17 cellular contexts compared by ENCODE assay signal in genomic region chr4:84547211-84547610, GRCh38. TPM values are rescaled to one million over a fixed set of nuclear protein-coding genes. Genes with fewer than 3 reads are reported as not detected.
A peak's percentile ranks its signal among the peaks of the same experiment; 100 is the strongest.
DNase-seq lines count a peak whose midpoint lies in the region; ATAC-seq, FAIRE-seq and TF ChIP-seq lines count a peak whose summit lies in the region.
"Had no signal": no experiment of that assay in that cellular context is flagged by ENCODE, and none has a peak within 500 bp of the region (broad histone marks: within the 10 kb centered on the region; RNA-seq: fewer than 3 reads in every experiment).

No MANE protein-coding gene starts in this region.

- H3K4me1 ChIP-seq in K562 (replicated peaks in 1 of 2; ENCODE audit: control insufficient read depth in 2 of 2, insufficient read depth in 2 of 2, low read length in 2 of 2), result no peaks in the 10 kb centered on the region
- no peaks in the 10 kb centered on the region for H3K4me1 ChIP-seq in transverse colon

- no peaks in the 10 kb centered on the region for H3K9me3 ChIP-seq in K562 (replicated peaks; ENCODE audit: control insufficient read depth, insufficient read depth, low read depth, low read length)
- no peaks in the 10 kb centered on the region for H3K9me3 ChIP-seq in transverse colon

- H2AFZ ChIP-seq in K562 (ENCODE audit: low read depth, low read length), result no peak overlapping the region

- in situ Hi-C loops in K562 (cut with MboI), result no loop called here
- in situ Hi-C loops in transverse colon (cut with MboI; ENCODE audit: low pct_ligation_motif_present in 1 of 4, low pct_unique_long_range_greater_than_20kb in 1 of 4, low sequenced_read_pairs in 3 of 4), result no loop called here

- TF ChIP-seq CTCF in K562 (IDR thresholded peaks at IDR 0.05 in 2 of 3, conservative IDR thresholded peaks at IDR 0.05 in 1 of 3; ENCODE audit: insufficient read depth in 2 of 3, low read depth in 1 of 3, low read length in 3 of 3) (no peak), fibroblast of villous mesenchyme (IDR thresholded peaks at IDR 0.05; ENCODE audit: insufficient read depth, low read depth, low read length) (no peak), transverse colon (IDR thresholded peaks at IDR 0.05) (no peak)

- no peak overlapping the region for H3K4me3 Mint-ChIP-seq in activated T-cell treated with anti-CD3 and anti-CD28 coated beads, Interleukin-2, amount 50 U/mL, for 4 hours

- WGBS in K562 (ENCODE audit: insufficient coverage, low coverage, missing lambda C conversion rate), result 0% methylated on average over 3 of the region's 3 CpGs
- 74% methylated on average over 3 of the region's 3 CpGs; no CpG with 5 or more reads in 1 of the 2 donors for WGBS in transverse colon (ENCODE audit: low coverage in 1 of 2), 2 donors

- H4K20me1 ChIP-seq in K562 (replicated peaks; ENCODE audit: control insufficient read depth, insufficient read depth, low read length), result no peaks in the 10 kb centered on the region

- no peaks in the 10 kb centered on the region for H3K4me1 Mint-ChIP-seq in activated T-cell treated with anti-CD3 and anti-CD28 coated beads, Interleukin-2, amount 50 U/mL, for 4 hours (ENCODE audit: low read depth)

- H3K27me3 ChIP-seq in K562 (ENCODE audit: control insufficient read depth in 2 of 2, insufficient read depth in 2 of 2, low read length in 2 of 2) (no peaks in the 10 kb centered on the region), transverse colon (no peaks in the 10 kb centered on the region)

- no peak overlapping the region for H3K4me2 ChIP-seq in K562 (ENCODE audit: insufficient read depth, low read length)

- POLR2A ChIA-PET in K562 (lab: Yijun Ruan, JAX), result no interaction called here

- no peak for TF ChIP-seq POLR2A in K562 (conservative IDR thresholded peaks at IDR 0.05)
- TF ChIP-seq POLR2A in transverse colon (IDR thresholded peaks at IDR 0.05), result no peak

- no peaks in the 10 kb centered on the region for H3K9me3 Mint-ChIP-seq in activated T-cell treated with anti-CD3 and anti-CD28 coated beads, Interleukin-2, amount 50 U/mL, for 4 hours

- no peak overlapping the region for H3K27ac ChIP-seq in K562 (ENCODE audit: extremely low read depth, low read depth, low read length)
- no peak overlapping the region for H3K27ac ChIP-seq in transverse colon

- H3K9ac ChIP-seq in K562 (ENCODE audit: insufficient read depth in 1 of 2, low read depth in 2 of 2, low read length in 2 of 2), result no peak overlapping the region

- H3K9me1 ChIP-seq in K562 (ENCODE audit: control insufficient read depth, insufficient read depth, low read length), result no peaks in the 10 kb centered on the region

- peak; percentile 3 for DNase-seq in GF-D8 (lab: John Stamatoyannopoulos, UW)
- peak; percentile 19 for DNase-seq in MV-4-11 (lab: John Stamatoyannopoulos, UW)
- no peak for DNase-seq in K562 (ENCODE audit: extremely low read depth in 1 of 4, low spot score in 3 of 4)
- DNase-seq in fibroblast of villous mesenchyme (ENCODE audit: low read depth), result peak; percentile 32
- DNase-seq in NK-92 treated with Interleukin-12 subunit alpha and Interleukin-12 subunit beta, amount 100 ng/mL, for 24 hours (lab: John Stamatoyannopoulos, UW), result no peak
- DNase-seq in activated T-cell treated with anti-CD3 and anti-CD28 coated beads, Interleukin-2, amount 50 U/mL, for 4 hours, result no peak
- DNase-seq in transverse colon, result no peak
- DNase-seq: Calu3, DND-41, H7, Karpas-422, NCI-H1436 treated with DMSO at 0.1 percent for 48 hours, NCI-H2081 treated with DMSO at 0.1 percent for 48 hours, NCI-H524 treated with DMSO at 0.1 percent for 48 hours had no signal

- CTCF ChIA-PET in K562 (lab: Yijun Ruan, JAX; ENCODE audit: low intra/inter-chr PET ratio), result no interaction called here

- TF ChIP-seq RAD21 in K562 (CRISPR knock-in tag; conservative IDR thresholded peaks at IDR 0.05 in 1 of 2, IDR thresholded peaks at IDR 0.05 in 1 of 2), result no peak

- no peak for ATAC-seq in K562
- ATAC-seq in HG02870 (IDR thresholded peaks at IDR 0.05; ENCODE audit: unreplicated experiment), result no peak
- no peak for ATAC-seq in activated T-cell treated with anti-CD3 and anti-CD28 coated beads, Interleukin-2, amount 50 U/mL, for 4 hours
- ATAC-seq: Right ventricle myocardium inferior, SK-N-SH treated with all-trans-retinoic acid at 6 μM for 48 hours had no signal

- no peaks in the 10 kb centered on the region for H3K36me3 Mint-ChIP-seq in activated T-cell treated with anti-CD3 and anti-CD28 coated beads, Interleukin-2, amount 50 U/mL, for 4 hours (ENCODE audit: insufficient read depth)

- no peak for TF ChIP-seq EP300 in K562 (IDR thresholded peaks at IDR 0.05; ENCODE audit: low read length)
- no peak for TF ChIP-seq EP300 in transverse colon (IDR thresholded peaks at IDR 0.05; ENCODE audit: low read depth)

- intact Hi-C loops in K562 (cut with micrococcal nuclease), result no loop called here
- intact Hi-C loops in transverse colon (cut with DNase I; ENCODE audit: low total_unique reads), result no loop called here

- BruUV-seq in K562 (replicated peaks; lab: Mats Ljungman, UMichigan), result no TSS peak

- H3K4me3 ChIP-seq in K562 (no peak overlapping the region), fibroblast of villous mesenchyme (ENCODE audit: low read depth, low read length) (no peak overlapping the region), transverse colon (no peak overlapping the region)

- peaks cover 14% of the 10 kb centered on the region for H3K27me3 Mint-ChIP-seq in activated T-cell treated with anti-CD3 and anti-CD28 coated beads, Interleukin-2, amount 50 U/mL, for 4 hours (ENCODE audit: low read depth)

- FAIRE-seq in K562 (lab: Jason Lieb, UNC), result no peak

- no peaks in the 10 kb centered on the region for H3K79me2 ChIP-seq in K562 (ENCODE audit: control insufficient read depth, insufficient read depth, low read length)

- H3K36me3 ChIP-seq in K562 (ENCODE audit: control insufficient read depth, insufficient read depth, low read length) (no peaks in the 10 kb centered on the region), transverse colon (no peaks in the 10 kb centered on the region)

TF ChIP-seq in K562, 482 proteins besides CTCF, POLR2A, EP300 and RAD21:
- TF ChIP-seq CEBPG (CRISPR knock-in tag; IDR thresholded peaks at IDR 0.05), result no peak
- peak; percentile 70 to 71; a peak in 3 of 4 replicates for TF ChIP-seq CEBPG (tag; conservative IDR thresholded peaks at IDR 0.05 in 1 of 2, IDR thresholded peaks at IDR 0.05 in 1 of 2)
- TF ChIP-seq ZNF766 (CRISPR knock-in tag; conservative IDR thresholded peaks at IDR 0.05), result 0 out of 2 replicates have a peak, but pooled peaks have one; percentile 17
- no peak for TF ChIP-seq GTF2E2 (tag; IDR thresholded peaks at IDR 0.05)

RNA-seq across cellular contexts. Expression of gene CDS1, which starts 35.7 kb away (rescaled TPM):
- total RNA-seq in K562 (2011; cell fraction: chromatin; rRNA removed; ENCODE audit: low replicate concordance), result 0.19 and 0.56 TPM in 2 replicates
- total RNA-seq in K562 (2011; cell fraction: nucleolus; rRNA removed), result 0.13 TPM in 1 of 2 replicates, not detected in the other
- 0.15 and 0.31 TPM in 2 replicates for total RNA-seq in K562 (2011; cell fraction: nucleoplasm; rRNA removed)
- total RNA-seq in K562 (2014; rRNA removed) (0.05 and 0.08 TPM in 2 replicates), K562 (2014; rRNA removed; fragmentation: Illumina TruSeq; extraction: Trizol) (0.19 and 0.22 TPM in 2 replicates), K562 (2015; rRNA removed; fragmentation: Illumina TruSeq; extraction: Trizol) (0.07 and 0.08 TPM in 2 replicates), K562 (2021) (0.34 and 0.42 TPM in 2 replicates), fibroblast of villous mesenchyme (under 0.01 TPM in 2 replicates), transverse colon (10 to 100 TPM; 21.6 to 44.0 (median 34.5) TPM)
- polyA plus RNA-seq in K562 (2011; rRNA removed) (0.18 and 0.27 TPM in 2 replicates), K562 (2014; fragmentation: Illumina TruSeq; extraction: Trizol) (0.14 and 0.30 TPM in 2 replicates), K562 (2014; fragmentation: Nextera tagmentation; extraction: Ambion mirVana) (under 1 TPM; 0.04 to 0.08 TPM), K562 (2014; rRNA removed) (0.11 and 0.15 TPM in 2 replicates)
- 0.03 and 0.18 TPM in 2 replicates for polyA plus RNA-seq in K562 (2011; cell fraction: cytosol; rRNA removed)
- 0.23 and 0.29 TPM in 2 replicates for polyA plus RNA-seq in K562 (2011; cell fraction: nucleus; rRNA removed)
- 0.09 and 0.39 TPM in 2 replicates for polyA plus RNA-seq in K562 (2012)
- 0.11 and 0.21 TPM in 2 replicates for polyA minus RNA-seq in K562 (2011; rRNA and poly(A)+ RNA removed)
- polyA minus RNA-seq in K562 (2011; cell fraction: cytosol; rRNA and poly(A)+ RNA removed), result not detected in 2 replicates
- polyA minus RNA-seq in K562 (2011; cell fraction: nucleus; rRNA and poly(A)+ RNA removed), result under 0.01 and 0.22 TPM in 2 replicates
- under 1 TPM; 0.11 to 0.18 (median 0.15) TPM for total RNA-seq in activated T-cell treated with anti-CD3 and anti-CD28 coated beads, Interleukin-2, amount 50 U/mL, for 4 hours

RNA-seq across cellular contexts. Expression of gene NKX6-1, which starts 48.1 kb away (rescaled TPM):
- total RNA-seq in K562 (2011; cell fraction: chromatin; rRNA removed; ENCODE audit: low replicate concordance), result not detected in 2 replicates
- not detected in 2 replicates for total RNA-seq in K562 (2011; cell fraction: nucleolus; rRNA removed)
- not detected in 2 replicates for total RNA-seq in K562 (2011; cell fraction: nucleoplasm; rRNA removed)
- total RNA-seq in K562 (2014; rRNA removed) (not detected in 2 replicates), K562 (2014; rRNA removed; fragmentation: Illumina TruSeq; extraction: Trizol) (not detected in 2 replicates), K562 (2015; rRNA removed; fragmentation: Illumina TruSeq; extraction: Trizol) (not detected in 2 replicates), K562 (2021) (not detected in 2 replicates), fibroblast of villous mesenchyme (under 0.01 TPM in 1 of 2 replicates, not detected in the other), transverse colon (under 1 TPM in 1 of 4 donors, not detected in 3; 0.14 TPM)
- polyA plus RNA-seq in K562 (2011; rRNA removed) (not detected in 2 replicates), K562 (2014; fragmentation: Illumina TruSeq; extraction: Trizol) (not detected in 2 replicates), K562 (2014; fragmentation: Nextera tagmentation; extraction: Ambion mirVana) (not detected), K562 (2014; rRNA removed) (not detected in 2 replicates)
- not detected in 2 replicates for polyA plus RNA-seq in K562 (2011; cell fraction: cytosol; rRNA removed)
- not detected in 2 replicates for polyA plus RNA-seq in K562 (2011; cell fraction: nucleus; rRNA removed)
- polyA plus RNA-seq in K562 (2012), result not detected in 2 replicates
- polyA minus RNA-seq in K562 (2011; rRNA and poly(A)+ RNA removed), result not detected in 2 replicates
- polyA minus RNA-seq in K562 (2011; cell fraction: cytosol; rRNA and poly(A)+ RNA removed), result not detected in 2 replicates
- not detected in 2 replicates for polyA minus RNA-seq in K562 (2011; cell fraction: nucleus; rRNA and poly(A)+ RNA removed)
- not detected for total RNA-seq in activated T-cell treated with anti-CD3 and anti-CD28 coated beads, Interleukin-2, amount 50 U/mL, for 4 hours
- total RNA-seq: H7, Right ventricle myocardium inferior had no signal

Comparison
In these comparisons a context has a peak if more than half of its experiments do, and no peak if none do; other contexts are left out.
1. DNase-seq: peak in GF-D8 (single experiment), MV-4-11 (single experiment) and fibroblast of villous mesenchyme (single experiment); none in K562 (0 of 4), NK-92 treated with Interleukin-12 subunit alpha and Interleukin-12 subunit beta, amount 100 ng/mL, for 24 hours (single experiment), activated T-cell treated with anti-CD3 and anti-CD28 coated beads, Interleukin-2, amount 50 U/mL, for 4 hours (single experiment) and transverse colon (single experiment).
2. RNA of gene CDS1, which starts 35.7 kb away (total RNA-seq): 21.6 to 44.0 TPM in transverse colon; 0.05 to 0.56 TPM in K562, 0.11 to 0.18 TPM in activated T-cell treated with anti-CD3 and anti-CD28 coated beads, Interleukin-2, amount 50 U/mL, for 4 hours and under 0.01 TPM in fibroblast of villous mesenchyme; every median in the first group is over 10 times any median in the second.